17 cellular contexts compared by ENCODE assay signal in the genomic region with DNA sequence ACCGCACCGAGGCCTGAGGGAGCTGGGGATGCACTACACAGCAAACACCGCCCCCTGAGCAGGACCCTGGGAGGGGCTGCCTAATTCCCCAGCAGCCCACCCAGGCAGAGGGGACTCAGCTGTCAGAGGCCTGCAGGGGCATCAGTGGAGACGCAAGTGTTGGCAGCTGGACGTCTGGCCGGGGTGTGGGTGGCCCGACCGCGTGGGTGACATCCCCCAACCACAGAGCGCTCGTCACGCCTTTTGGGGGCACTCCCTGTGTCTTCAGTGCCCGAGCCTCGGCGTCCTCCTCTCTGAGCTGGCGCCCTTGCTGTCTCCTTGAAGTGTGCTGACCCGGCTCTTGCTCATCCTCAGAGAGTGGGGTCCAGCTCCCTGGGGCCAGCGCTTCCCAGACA.
"Had no signal": no experiment of that assay in that cellular context is flagged by ENCODE, and none has a peak within 500 bp of the region (broad histone marks: within the 10 kb centered on the region; RNA-seq: fewer than 3 reads in every experiment).

No MANE protein-coding gene starts in this region.

- H3K27ac ChIP-seq: gastroesophageal sphincter, heart left ventricle, transverse colon, vagina had no signal

- H3K36me3 ChIP-seq: gastroesophageal sphincter, heart left ventricle, transverse colon, vagina had no signal

- H3K27me3 ChIP-seq: vagina had no signal

- H3K4me3 ChIP-seq: gastroesophageal sphincter, heart left ventricle, transverse colon, vagina had no signal

- H3K4me1 Mint-ChIP-seq: activated CD4-positive, alpha-beta T cell treated with anti-CD3 and anti-CD28 coated beads, Interleukin-2, amount 10 ng/mL, durations not matched to agents 7 days and 5 days had no signal

- ATAC-seq: activated CD8-positive, alpha-beta T cell treated with anti-CD3 and anti-CD28 coated beads, Interleukin-2, amount 10 ng/mL, durations not matched to agents 7 days and 5 days; gastroesophageal sphincter; SK-N-SH treated with all-trans-retinoic acid at 6 μM for 48 hours had no signal

- H3K9me3 Mint-ChIP-seq: activated CD4-positive, alpha-beta T cell treated with anti-CD3 and anti-CD28 coated beads, Interleukin-2, amount 10 ng/mL, durations not matched to agents 7 days and 5 days; activated naive CD8-positive, alpha-beta T cell treated with anti-CD3 and anti-CD28 coated beads, Interleukin-2, amount 10 ng/mL, durations not matched to agents 7 days and 5 days; naive thymus-derived CD8-positive, alpha-beta T cell; stimulated activated naive CD8-positive, alpha-beta T cell treated with anti-CD3 and anti-CD28 coated beads, Interleukin-15, Interleukin-2, amounts not matched to agents 100 ng/mL and 50 ng/mL, for 24 hours; T-cell had no signal

- H3K4me1 ChIP-seq: gastroesophageal sphincter, heart left ventricle, transverse colon, vagina had no signal

- H3K4me3 Mint-ChIP-seq: activated CD4-positive, alpha-beta T cell treated with anti-CD3 and anti-CD28 coated beads, Interleukin-2, amount 10 ng/mL, durations not matched to agents 7 days and 5 days; activated CD8-positive, alpha-beta T cell treated with anti-CD3 and anti-CD28 coated beads, Interleukin-2, amount 10 ng/mL, durations not matched to agents 7 days and 5 days; activated naive CD8-positive, alpha-beta T cell treated with anti-CD3 and anti-CD28 coated beads, Interleukin-2, amount 10 ng/mL, durations not matched to agents 7 days and 5 days; stimulated activated naive CD8-positive, alpha-beta T cell treated with anti-CD3 and anti-CD28 coated beads, Interleukin-15, Interleukin-2, amounts not matched to agents 100 ng/mL and 50 ng/mL, for 24 hours had no signal

- H3K9me3 ChIP-seq: gastroesophageal sphincter, heart left ventricle, transverse colon, vagina had no signal

- H3K27ac Mint-ChIP-seq: activated CD4-positive, alpha-beta T cell treated with anti-CD3 and anti-CD28 coated beads, Interleukin-2, amount 10 ng/mL, durations not matched to agents 7 days and 5 days; activated CD8-positive, alpha-beta T cell treated with anti-CD3 and anti-CD28 coated beads, Interleukin-2, amount 10 ng/mL, durations not matched to agents 7 days and 5 days; activated naive CD8-positive, alpha-beta T cell treated with anti-CD3 and anti-CD28 coated beads, Interleukin-2, amount 10 ng/mL, durations not matched to agents 7 days and 5 days; stimulated activated naive CD8-positive, alpha-beta T cell treated with anti-CD3 and anti-CD28 coated beads, Interleukin-15, Interleukin-2, amounts not matched to agents 100 ng/mL and 50 ng/mL, for 24 hours; T-cell had no signal

- H3K36me3 Mint-ChIP-seq: activated naive CD8-positive, alpha-beta T cell treated with anti-CD3 and anti-CD28 coated beads, Interleukin-2, amount 10 ng/mL, durations not matched to agents 7 days and 5 days; naive thymus-derived CD8-positive, alpha-beta T cell; T-cell had no signal

- DNase-seq: activated CD4-positive, alpha-beta T cell treated with anti-CD3 and anti-CD28 coated beads, Interleukin-2, amount 10 ng/mL, durations not matched to agents 7 days and 5 days; activated CD8-positive, alpha-beta T cell treated with anti-CD3 and anti-CD28 coated beads, Interleukin-2, amount 10 ng/mL, durations not matched to agents 7 days and 5 days; activated naive CD4-positive, alpha-beta T cell treated with Interleukin-2 at 50 U/mL for 16 hours; amygdala; kidney glomerular epithelial cell; mesendoderm; naive thymus-derived CD8-positive, alpha-beta T cell; stimulated activated CD4-positive, alpha-beta T cell treated with anti-CD3 and anti-CD28 coated beads, Interleukin-2, amount 100 ng/mL, for 24 hours; T-helper 9 cell; transverse colon had no signal
